Comparison of ENCODE assay signal across 15 cellular contexts in genomic region chr14:91321131-91321530, GRCh38.
DNase-seq lines count a peak whose midpoint lies in the region; ATAC-seq and TF ChIP-seq lines count a peak whose summit lies in the region.
"Had no signal": no experiment of that assay in that cellular context is flagged by ENCODE, and none has a peak within 500 bp of the region (broad histone marks: within the 10 kb centered on the region; RNA-seq: fewer than 3 reads in every experiment).

No MANE protein-coding gene starts in this region.

- H3K9me3 ChIP-seq in OCI-LY3 (ENCODE audit: insufficient read depth, low read length) (no peaks in the 10 kb centered on the region), upper lobe of right lung (no peaks in the 10 kb centered on the region)

- H3K36me3 ChIP-seq in OCI-LY3 (replicated peaks; ENCODE audit: low read depth, low read length) (peaks cover 46% of the 10 kb centered on the region), upper lobe of right lung (no peaks in the 10 kb centered on the region)

- TF ChIP-seq CTCF in OCI-LY3 (IDR thresholded peaks at IDR 0.05; ENCODE audit: low read depth, low read length) = no peak
- TF ChIP-seq CTCF in upper lobe of right lung (IDR thresholded peaks at IDR 0.05) = no peak

- H3K79me2 ChIP-seq in OCI-LY3 (ENCODE audit: low read length) = peaks cover 25% of the 10 kb centered on the region; the same call in 1 of the 2 replicates

- ATAC-seq in activated naive CD8-positive, alpha-beta T cell treated with anti-CD3 and anti-CD28 coated beads, Interleukin-2, amount 50 U/mL, for 24 hours = no peak
- ATAC-seq in upper lobe of right lung = no peak
- ATAC-seq: Right ventricle myocardium inferior had no signal

- intact Hi-C loops in upper lobe of right lung (cut with DNase I) = loop anchor here (5.0 kb wide), 1 partner anchor 96 kb away; the partner anchor contains the start of gene CCDC88C

- H3K4me2 ChIP-seq in OCI-LY3 (ENCODE audit: low read length) = peak overlapping the region; percentile 51

- H4K20me1 ChIP-seq in OCI-LY3 (ENCODE audit: insufficient read depth, low read length) = no peaks in the 10 kb centered on the region

- peaks cover 74% of the 10 kb centered on the region for H3K4me1 ChIP-seq in OCI-LY3 (ENCODE audit: low read length)
- peaks cover 56% of the 10 kb centered on the region for H3K4me1 ChIP-seq in upper lobe of right lung

- no peaks in the 10 kb centered on the region for H3K9me3 Mint-ChIP-seq in activated naive CD8-positive, alpha-beta T cell (ENCODE audit: low read depth)
- H3K9me3 Mint-ChIP-seq in activated naive CD8-positive, alpha-beta T cell treated with anti-CD3 and anti-CD28 coated beads, Interleukin-2, amount 50 U/mL, for 24 hours = no peaks in the 10 kb centered on the region
- H3K9me3 Mint-ChIP-seq in immature natural killer cell = no peaks in the 10 kb centered on the region
- H3K9me3 Mint-ChIP-seq: CD8-positive, alpha-beta memory T cell had no signal

- peaks cover 83% of the 10 kb centered on the region for H3K4me1 Mint-ChIP-seq in activated naive CD8-positive, alpha-beta T cell (ENCODE audit: low read depth)
- H3K4me1 Mint-ChIP-seq in activated naive CD8-positive, alpha-beta T cell treated with anti-CD3 and anti-CD28 coated beads, Interleukin-2, amount 50 U/mL, for 24 hours = peaks cover 89% of the 10 kb centered on the region
- H3K4me1 Mint-ChIP-seq in immature natural killer cell = peaks cover 64 to 72% of the 10 kb centered on the region in 2 donors

- no peak for DNase-seq in activated naive CD8-positive, alpha-beta T cell treated with anti-CD3 and anti-CD28 coated beads, Interleukin-2, amount 50 U/mL, for 24 hours
- no peak for DNase-seq in immature natural killer cell
- peak; percentile 44 for DNase-seq in upper lobe of right lung
- no peak for DNase-seq in stimulated activated CD4-positive, alpha-beta T cell treated with anti-CD3 and anti-CD28 coated beads, Interleukin-2, amount 100 ng/mL, for 24 hours
- no peak for DNase-seq in Ammon's horn (ENCODE audit: low spot score)
- DNase-seq: CD8-positive, alpha-beta memory T cell; DND-41; KG1; NCI-H1092 treated with DMSO at 0.1 percent for 48 hours; NCI-H1694; NCI-H69; NK-92 treated with Interleukin-12 subunit alpha and Interleukin-12 subunit beta, amount 100 ng/mL, for 24 hours had no signal

- no peak overlapping the region for H2AFZ ChIP-seq in OCI-LY3 (ENCODE audit: low read depth, low read length)

- H3K4me3 ChIP-seq in OCI-LY3 (ENCODE audit: low read length) = no peak overlapping the region
- H3K4me3 ChIP-seq in upper lobe of right lung = no peak overlapping the region

- H3K27ac Mint-ChIP-seq in activated naive CD8-positive, alpha-beta T cell = peak overlapping the region; percentile 83
- H3K27ac Mint-ChIP-seq in activated naive CD8-positive, alpha-beta T cell treated with anti-CD3 and anti-CD28 coated beads, Interleukin-2, amount 50 U/mL, for 24 hours = no peak overlapping the region
- peak overlapping the region in 4 of 6 donors; percentile 51 to 95 (median 82) for H3K27ac Mint-ChIP-seq in immature natural killer cell

- H3K27me3 ChIP-seq in OCI-LY3 (ENCODE audit: low read depth, low read length) (no peaks in the 10 kb centered on the region), upper lobe of right lung (no peaks in the 10 kb centered on the region)

- peaks cover 2% of the 10 kb centered on the region for H3K36me3 Mint-ChIP-seq in activated naive CD8-positive, alpha-beta T cell
- H3K36me3 Mint-ChIP-seq in activated naive CD8-positive, alpha-beta T cell treated with anti-CD3 and anti-CD28 coated beads, Interleukin-2, amount 50 U/mL, for 24 hours (ENCODE audit: low read depth) = peaks cover 64% of the 10 kb centered on the region
- H3K36me3 Mint-ChIP-seq in immature natural killer cell = peaks cover 16 to 60% (median 17%) of the 10 kb centered on the region in 3 donors

- H3K4me3 Mint-ChIP-seq in activated naive CD8-positive, alpha-beta T cell = no peak overlapping the region
- no peak overlapping the region for H3K4me3 Mint-ChIP-seq in activated naive CD8-positive, alpha-beta T cell treated with anti-CD3 and anti-CD28 coated beads, Interleukin-2, amount 50 U/mL, for 24 hours
- H3K4me3 Mint-ChIP-seq in immature natural killer cell = no peak overlapping the region
- H3K4me3 Mint-ChIP-seq: CD8-positive, alpha-beta memory T cell had no signal

- no peaks in the 10 kb centered on the region for H3K27me3 Mint-ChIP-seq in activated naive CD8-positive, alpha-beta T cell
- H3K27me3 Mint-ChIP-seq in activated naive CD8-positive, alpha-beta T cell treated with anti-CD3 and anti-CD28 coated beads, Interleukin-2, amount 50 U/mL, for 24 hours = no peaks in the 10 kb centered on the region
- peaks cover 10 to 63% (median 58%) of the 10 kb centered on the region in 3 donors for H3K27me3 Mint-ChIP-seq in immature natural killer cell (ENCODE audit: low read depth in 3 of 3)

- H3K9ac ChIP-seq in OCI-LY3 (ENCODE audit: low read length) = peak overlapping the region; percentile 26; the same call in 1 of the 2 replicates

- H3K27ac ChIP-seq in OCI-LY3 (ENCODE audit: low read length) (peak overlapping the region; percentile 90), upper lobe of right lung (no peak overlapping the region)
